ENCODE assay signal across 33 cellular contexts in genomic region chr2:222698276-222698675, GRCh38. TPM values are rescaled to one million over a fixed set of nuclear protein-coding genes. Genes with fewer than 3 reads are reported as not detected.
"Had no signal": no experiment of that assay in that cellular context is flagged by ENCODE, and none has a peak within 500 bp of the region (broad histone marks: within the 10 kb centered on the region; RNA-seq: fewer than 3 reads in every experiment).

No MANE protein-coding gene starts in this region.

- ATAC-seq: left colon; left lung; lower lobe of right lung; naive thymus-derived CD8-positive, alpha-beta T cell; right lobe of liver; stimulated activated memory B cell treated with anti-CD40 and anti-IgM and Interleukin-4, amounts not matched to agents 10 μg/mL and 1 μg/mL and 100 μg/mL, for 72 hours; stimulated activated naive CD8-positive, alpha-beta T cell treated with anti-CD3 and anti-CD28 coated beads, Interleukin-15, amount 100 ng/mL, for 72 hours had no signal

- H3K4me1 Mint-ChIP-seq: neural crest cell had no signal

- H3K9me3 Mint-ChIP-seq: naive thymus-derived CD8-positive, alpha-beta T cell; nephron; stimulated activated naive CD8-positive, alpha-beta T cell treated with anti-CD3 and anti-CD28 coated beads, Interleukin-15, amount 100 ng/mL, for 72 hours; type B pancreatic cell had no signal

- H3K27ac Mint-ChIP-seq: naive thymus-derived CD8-positive, alpha-beta T cell; nephron; progenitor cell of endocrine pancreas; stimulated activated memory B cell treated with anti-CD40 and anti-IgM and Interleukin-4, amounts not matched to agents 10 μg/mL and 1 μg/mL and 100 μg/mL, for 72 hours; stimulated activated naive CD8-positive, alpha-beta T cell treated with anti-CD3 and anti-CD28 coated beads, Interleukin-15, amount 100 ng/mL, for 72 hours; type B pancreatic cell had no signal

- DNase-seq: kidney glomerular epithelial cell; left colon; left lung; lower lobe of right lung; mammary epithelial cell; mesenchymal stem cell; naive thymus-derived CD8-positive, alpha-beta T cell; occipital lobe; ovary; right lobe of liver; stimulated activated CD4-positive, alpha-beta T cell treated with anti-CD3 and anti-CD28 coated beads, Interleukin-1b, Interleukin-23, amount 100 ng/mL, for 48 hours; stimulated activated CD4-positive, alpha-beta T cell treated with anti-CD3 and anti-CD28 coated beads, Interleukin-2, amount 100 ng/mL, for 48 hours; stimulated activated CD4-positive, alpha-beta T cell treated with anti-CD3 and anti-CD28 coated beads, Interleukin-4, amount 100 ng/mL, for 4 hours; stimulated activated CD8-positive, alpha-beta memory T cell treated with anti-CD3 and anti-CD28 coated beads, Interleukin-4, amount 100 ng/mL, for 48 hours; stimulated activated naive CD4-positive, alpha-beta T cell treated with Interleukin-2 at 50 U/mL for 16 hours; stimulated activated naive CD8-positive, alpha-beta T cell treated with anti-CD3 and anti-CD28 coated beads, Interleukin-15, amount 100 ng/mL, for 72 hours; substantia nigra; uterus had no signal

- H3K36me3 Mint-ChIP-seq: naive thymus-derived CD8-positive, alpha-beta T cell; stimulated activated memory B cell treated with anti-CD40 and anti-IgM and Interleukin-4, amounts not matched to agents 10 μg/mL and 1 μg/mL and 100 μg/mL, for 72 hours; type B pancreatic cell had no signal

- H3K4me3 Mint-ChIP-seq: naive thymus-derived CD8-positive, alpha-beta T cell; nephron; neural crest cell; stimulated activated memory B cell treated with anti-CD40 and anti-IgM and Interleukin-4, amounts not matched to agents 10 μg/mL and 1 μg/mL and 100 μg/mL, for 72 hours; stimulated activated naive CD8-positive, alpha-beta T cell treated with anti-CD3 and anti-CD28 coated beads, Interleukin-15, amount 100 ng/mL, for 72 hours; type B pancreatic cell had no signal

- FAIRE-seq: keratinocyte had no signal

RNA-seq across cellular contexts. Expression of gene MOGAT1, which starts 26.8 kb away (rescaled TPM):
- total RNA-seq: mammary epithelial cell; naive thymus-derived CD8-positive, alpha-beta T cell; neural crest cell; occipital lobe; ovary; pulmonary artery endothelial cell; renal cortical epithelial cell; right atrium auricular region; skeletal muscle tissue; smooth muscle cell; temporal lobe; tibial nerve; ureter; uterus had no signal
- polyA plus RNA-seq: keratinocyte; mammary epithelial cell; naive thymus-derived CD8-positive, alpha-beta T cell; ovary; thymus had no signal
